In the genomic region with DNA sequence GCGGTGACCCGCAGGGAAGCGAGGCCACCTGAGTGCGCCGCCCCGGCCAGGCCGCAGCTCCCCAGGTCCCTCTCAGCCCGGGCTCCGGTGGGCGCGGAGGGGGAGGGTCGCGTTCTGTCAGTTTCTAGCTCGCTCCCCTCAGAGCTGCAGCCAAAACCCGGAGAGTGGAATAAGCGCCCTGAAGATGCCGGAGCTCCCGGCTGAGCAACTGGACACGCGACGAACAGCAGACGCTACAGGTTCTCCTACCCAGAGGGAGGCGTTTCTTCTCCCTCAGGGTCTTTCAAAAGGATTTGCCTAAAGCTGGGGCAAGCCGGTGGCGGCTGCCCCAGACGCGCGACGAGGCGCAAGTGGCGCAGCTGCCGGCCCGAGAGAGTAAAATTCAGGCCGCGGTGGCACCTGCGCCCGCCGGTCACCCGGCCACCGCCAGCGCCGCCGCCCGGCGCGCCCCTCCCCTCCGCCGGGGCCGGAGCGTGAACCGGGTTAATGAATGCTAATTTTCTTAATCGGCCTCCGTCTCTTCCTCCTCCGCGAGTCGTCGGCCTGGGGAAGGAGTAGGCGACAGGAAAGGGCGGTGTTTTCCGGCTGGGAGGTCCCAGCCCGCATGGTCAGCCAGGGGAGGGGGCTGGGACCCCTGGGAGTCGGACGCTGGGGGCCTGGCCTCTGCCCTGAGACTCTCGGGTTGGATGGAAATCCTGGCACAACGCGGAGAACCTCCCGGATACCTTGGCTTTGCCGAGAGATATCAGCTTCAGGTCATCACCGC, we compare ENCODE assay signal across 1 cellular context.
TF ChIP-seq lines count a peak whose summit lies in the region.

No MANE protein-coding gene starts in this region.

TF ChIP-seq in HEK293, 187 proteins besides CTCF, POLR2A, EP300 and RAD21 (continued from another document and continues in another):
- TF ChIP-seq, protein P1, sequence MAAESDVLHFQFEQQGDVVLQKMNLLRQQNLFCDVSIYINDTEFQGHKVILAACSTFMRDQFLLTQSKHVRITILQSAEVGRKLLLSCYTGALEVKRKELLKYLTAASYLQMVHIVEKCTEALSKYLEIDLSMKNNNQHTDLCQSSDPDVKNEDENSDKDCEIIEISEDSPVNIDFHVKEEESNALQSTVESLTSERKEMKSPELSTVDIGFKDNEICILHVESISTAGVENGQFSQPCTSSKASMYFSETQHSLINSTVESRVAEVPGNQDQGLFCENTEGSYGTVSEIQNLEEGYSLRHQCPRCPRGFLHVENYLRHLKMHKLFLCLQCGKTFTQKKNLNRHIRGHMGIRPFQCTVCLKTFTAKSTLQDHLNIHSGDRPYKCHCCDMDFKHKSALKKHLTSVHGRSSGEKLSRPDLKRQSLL (tag by site-specific recombination; IDR thresholded peaks at IDR 0.05), result peak; percentile 49; the same call in 1 of the 2 replicates
- TF ChIP-seq ZNF792 (tag by site-specific recombination; IDR thresholded peaks at IDR 0.05) (no peak), HOXC10 (CRISPR knock-in tag; IDR thresholded peaks at IDR 0.05) (0 out of 2 replicates have a peak, but pooled peaks have one; percentile 13), ZBTB8A (tag by site-specific recombination; IDR thresholded peaks at IDR 0.05) (peak; percentile 66), KLF8 (tag by site-specific recombination; IDR thresholded peaks at IDR 0.05) (peak; percentile 26), ZNF175 (tag by site-specific recombination; IDR thresholded peaks at IDR 0.05) (no peak), ZNF133 (tag by site-specific recombination; IDR thresholded peaks at IDR 0.05) (no peak), GLIS2 (tag by site-specific recombination; IDR thresholded peaks at IDR 0.05) (peak; percentile 93), ZNF341 (tag by site-specific recombination; IDR thresholded peaks at IDR 0.05; ENCODE audit: low read depth) (peak; percentile 3; the same call in 1 of the 2 replicates), ZNF501 (tag by site-specific recombination; IDR thresholded peaks at IDR 0.05) (0 out of 2 replicates have a peak, but pooled peaks have one; percentile 24), KLF16 (tag by site-specific recombination; IDR thresholded peaks at IDR 0.05) (peak; percentile 71), ZIC2 (tag by site-specific recombination; IDR thresholded peaks at IDR 0.05) (peak; percentile 51; the same call in 1 of the 2 replicates), SCRT2 (tag by site-specific recombination; IDR thresholded peaks at IDR 0.05) (peak; percentile 96), ZXDB (tag by site-specific recombination; IDR thresholded peaks at IDR 0.05) (0 out of 2 replicates have a peak, but pooled peaks have one; percentile 31), SP3 (tag by site-specific recombination; IDR thresholded peaks at IDR 0.05) (peak; percentile 59), ZFP37 (tag by site-specific recombination; IDR thresholded peaks at IDR 0.05) (peak; percentile 48; the same call in 1 of the 2 replicates)
- TF ChIP-seq, protein P2, sequence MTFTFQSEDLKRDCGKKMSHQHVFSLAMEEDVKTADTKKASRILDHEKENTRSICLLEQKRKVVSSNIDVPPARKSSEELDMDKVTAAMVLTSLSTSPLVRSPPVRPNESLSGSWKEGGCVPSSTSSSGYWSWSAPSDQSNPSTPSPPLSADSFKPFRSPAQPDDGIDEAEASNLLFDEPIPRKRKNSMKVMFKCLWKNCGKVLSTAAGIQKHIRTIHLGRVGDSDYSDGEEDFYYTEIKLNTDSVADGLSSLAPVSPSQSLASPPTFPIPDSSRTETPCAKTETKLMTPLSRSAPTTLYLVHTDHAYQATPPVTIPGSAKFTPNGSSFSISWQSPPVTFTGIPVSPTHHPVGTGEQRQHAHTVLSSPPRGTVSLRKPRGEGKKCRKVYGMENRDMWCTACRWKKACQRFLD (tag by site-specific recombination; IDR thresholded peaks at IDR 0.05), result no peak
- TF ChIP-seq, protein P3, sequence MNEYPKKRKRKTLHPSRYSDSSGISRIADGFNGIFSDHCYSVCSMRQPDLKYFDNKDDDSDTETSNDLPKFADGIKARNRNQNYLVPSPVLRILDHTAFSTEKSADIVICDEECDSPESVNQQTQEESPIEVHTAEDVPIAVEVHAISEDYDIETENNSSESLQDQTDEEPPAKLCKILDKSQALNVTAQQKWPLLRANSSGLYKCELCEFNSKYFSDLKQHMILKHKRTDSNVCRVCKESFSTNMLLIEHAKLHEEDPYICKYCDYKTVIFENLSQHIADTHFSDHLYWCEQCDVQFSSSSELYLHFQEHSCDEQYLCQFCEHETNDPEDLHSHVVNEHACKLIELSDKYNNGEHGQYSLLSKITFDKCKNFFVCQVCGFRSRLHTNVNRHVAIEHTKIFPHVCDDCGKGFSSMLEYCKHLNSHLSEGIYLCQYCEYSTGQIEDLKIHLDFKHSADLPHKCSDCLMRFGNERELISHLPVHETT (tag by site-specific recombination; IDR thresholded peaks at IDR 0.05), result 0 out of 2 replicates have a peak, but pooled peaks have one; percentile 21
- TF ChIP-seq, protein P4, sequence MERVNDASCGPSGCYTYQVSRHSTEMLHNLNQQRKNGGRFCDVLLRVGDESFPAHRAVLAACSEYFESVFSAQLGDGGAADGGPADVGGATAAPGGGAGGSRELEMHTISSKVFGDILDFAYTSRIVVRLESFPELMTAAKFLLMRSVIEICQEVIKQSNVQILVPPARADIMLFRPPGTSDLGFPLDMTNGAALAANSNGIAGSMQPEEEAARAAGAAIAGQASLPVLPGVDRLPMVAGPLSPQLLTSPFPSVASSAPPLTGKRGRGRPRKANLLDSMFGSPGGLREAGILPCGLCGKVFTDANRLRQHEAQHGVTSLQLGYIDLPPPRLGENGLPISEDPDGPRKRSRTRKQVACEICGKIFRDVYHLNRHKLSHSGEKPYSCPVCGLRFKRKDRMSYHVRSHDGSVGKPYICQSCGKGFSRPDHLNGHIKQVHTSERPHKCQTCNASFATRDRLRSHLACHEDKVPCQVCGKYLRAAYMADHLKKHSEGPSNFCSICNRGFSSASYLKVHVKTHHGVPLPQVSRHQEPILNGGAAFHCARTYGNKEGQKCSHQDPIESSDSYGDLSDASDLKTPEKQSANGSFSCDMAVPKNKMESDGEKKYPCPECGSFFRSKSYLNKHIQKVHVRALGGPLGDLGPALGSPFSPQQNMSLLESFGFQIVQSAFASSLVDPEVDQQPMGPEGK (tag by site-specific recombination; IDR thresholded peaks at IDR 0.05), result peak; percentile 84
- TF ChIP-seq, protein P5, sequence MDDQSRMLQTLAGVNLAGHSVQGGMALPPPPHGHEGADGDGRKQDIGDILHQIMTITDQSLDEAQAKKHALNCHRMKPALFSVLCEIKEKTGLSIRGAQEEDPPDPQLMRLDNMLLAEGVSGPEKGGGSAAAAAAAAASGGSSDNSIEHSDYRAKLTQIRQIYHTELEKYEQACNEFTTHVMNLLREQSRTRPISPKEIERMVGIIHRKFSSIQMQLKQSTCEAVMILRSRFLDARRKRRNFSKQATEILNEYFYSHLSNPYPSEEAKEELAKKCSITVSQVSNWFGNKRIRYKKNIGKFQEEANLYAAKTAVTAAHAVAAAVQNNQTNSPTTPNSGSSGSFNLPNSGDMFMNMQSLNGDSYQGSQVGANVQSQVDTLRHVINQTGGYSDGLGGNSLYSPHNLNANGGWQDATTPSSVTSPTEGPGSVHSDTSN (CRISPR knock-in tag; IDR thresholded peaks at IDR 0.05), result 0 out of 2 replicates have a peak, but pooled peaks have one; percentile 63
- TF ChIP-seq, protein P6, sequence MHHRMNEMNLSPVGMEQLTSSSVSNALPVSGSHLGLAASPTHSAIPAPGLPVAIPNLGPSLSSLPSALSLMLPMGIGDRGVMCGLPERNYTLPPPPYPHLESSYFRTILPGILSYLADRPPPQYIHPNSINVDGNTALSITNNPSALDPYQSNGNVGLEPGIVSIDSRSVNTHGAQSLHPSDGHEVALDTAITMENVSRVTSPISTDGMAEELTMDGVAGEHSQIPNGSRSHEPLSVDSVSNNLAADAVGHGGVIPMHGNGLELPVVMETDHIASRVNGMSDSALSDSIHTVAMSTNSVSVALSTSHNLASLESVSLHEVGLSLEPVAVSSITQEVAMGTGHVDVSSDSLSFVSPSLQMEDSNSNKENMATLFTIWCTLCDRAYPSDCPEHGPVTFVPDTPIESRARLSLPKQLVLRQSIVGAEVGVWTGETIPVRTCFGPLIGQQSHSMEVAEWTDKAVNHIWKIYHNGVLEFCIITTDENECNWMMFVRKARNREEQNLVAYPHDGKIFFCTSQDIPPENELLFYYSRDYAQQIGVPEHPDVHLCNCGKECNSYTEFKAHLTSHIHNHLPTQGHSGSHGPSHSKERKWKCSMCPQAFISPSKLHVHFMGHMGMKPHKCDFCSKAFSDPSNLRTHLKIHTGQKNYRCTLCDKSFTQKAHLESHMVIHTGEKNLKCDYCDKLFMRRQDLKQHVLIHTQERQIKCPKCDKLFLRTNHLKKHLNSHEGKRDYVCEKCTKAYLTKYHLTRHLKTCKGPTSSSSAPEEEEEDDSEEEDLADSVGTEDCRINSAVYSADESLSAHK (tag by site-specific recombination; IDR thresholded peaks at IDR 0.05), result peak; percentile 89
- TF ChIP-seq, protein P7, sequence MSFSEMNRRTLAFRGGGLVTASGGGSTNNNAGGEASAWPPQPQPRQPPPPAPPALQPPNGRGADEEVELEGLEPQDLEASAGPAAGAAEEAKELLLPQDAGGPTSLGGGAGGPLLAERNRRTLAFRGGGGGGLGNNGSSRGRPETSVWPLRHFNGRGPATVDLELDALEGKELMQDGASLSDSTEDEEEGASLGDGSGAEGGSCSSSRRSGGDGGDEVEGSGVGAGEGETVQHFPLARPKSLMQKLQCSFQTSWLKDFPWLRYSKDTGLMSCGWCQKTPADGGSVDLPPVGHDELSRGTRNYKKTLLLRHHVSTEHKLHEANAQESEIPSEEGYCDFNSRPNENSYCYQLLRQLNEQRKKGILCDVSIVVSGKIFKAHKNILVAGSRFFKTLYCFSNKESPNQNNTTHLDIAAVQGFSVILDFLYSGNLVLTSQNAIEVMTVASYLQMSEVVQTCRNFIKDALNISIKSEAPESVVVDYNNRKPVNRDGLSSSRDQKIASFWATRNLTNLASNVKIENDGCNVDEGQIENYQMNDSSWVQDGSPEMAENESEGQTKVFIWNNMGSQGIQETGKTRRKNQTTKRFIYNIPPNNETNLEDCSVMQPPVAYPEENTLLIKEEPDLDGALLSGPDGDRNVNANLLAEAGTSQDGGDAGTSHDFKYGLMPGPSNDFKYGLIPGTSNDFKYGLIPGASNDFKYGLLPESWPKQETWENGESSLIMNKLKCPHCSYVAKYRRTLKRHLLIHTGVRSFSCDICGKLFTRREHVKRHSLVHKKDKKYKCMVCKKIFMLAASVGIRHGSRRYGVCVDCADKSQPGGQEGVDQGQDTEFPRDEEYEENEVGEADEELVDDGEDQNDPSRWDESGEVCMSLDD (tag by site-specific recombination; IDR thresholded peaks at IDR 0.05), result peak; percentile 21; the same call in 1 of the 2 replicates
- TF ChIP-seq, protein P8, sequence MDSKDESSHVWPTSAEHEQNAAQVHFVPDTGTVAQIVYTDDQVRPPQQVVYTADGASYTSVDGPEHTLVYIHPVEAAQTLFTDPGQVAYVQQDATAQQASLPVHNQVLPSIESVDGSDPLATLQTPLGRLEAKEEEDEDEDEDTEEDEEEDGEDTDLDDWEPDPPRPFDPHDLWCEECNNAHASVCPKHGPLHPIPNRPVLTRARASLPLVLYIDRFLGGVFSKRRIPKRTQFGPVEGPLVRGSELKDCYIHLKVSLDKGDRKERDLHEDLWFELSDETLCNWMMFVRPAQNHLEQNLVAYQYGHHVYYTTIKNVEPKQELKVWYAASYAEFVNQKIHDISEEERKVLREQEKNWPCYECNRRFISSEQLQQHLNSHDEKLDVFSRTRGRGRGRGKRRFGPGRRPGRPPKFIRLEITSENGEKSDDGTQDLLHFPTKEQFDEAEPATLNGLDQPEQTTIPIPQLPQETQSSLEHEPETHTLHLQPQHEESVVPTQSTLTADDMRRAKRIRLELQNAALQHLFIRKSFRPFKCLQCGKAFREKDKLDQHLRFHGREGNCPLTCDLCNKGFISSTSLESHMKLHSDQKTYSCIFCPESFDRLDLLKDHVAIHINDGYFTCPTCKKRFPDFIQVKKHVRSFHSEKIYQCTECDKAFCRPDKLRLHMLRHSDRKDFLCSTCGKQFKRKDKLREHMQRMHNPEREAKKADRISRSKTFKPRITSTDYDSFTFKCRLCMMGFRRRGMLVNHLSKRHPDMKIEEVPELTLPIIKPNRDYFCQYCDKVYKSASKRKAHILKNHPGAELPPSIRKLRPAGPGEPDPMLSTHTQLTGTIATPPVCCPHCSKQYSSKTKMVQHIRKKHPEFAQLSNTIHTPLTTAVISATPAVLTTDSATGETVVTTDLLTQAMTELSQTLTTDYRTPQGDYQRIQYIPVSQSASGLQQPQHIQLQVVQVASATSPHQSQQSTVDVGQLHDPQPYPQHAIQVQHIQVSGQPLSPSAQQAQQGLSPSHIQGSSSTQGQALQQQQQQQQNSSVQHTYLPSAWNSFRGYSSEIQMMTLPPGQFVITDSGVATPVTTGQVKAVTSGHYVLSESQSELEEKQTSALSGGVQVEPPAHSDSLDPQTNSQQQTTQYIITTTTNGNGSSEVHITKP (tag by site-specific recombination; IDR thresholded peaks at IDR 0.05), result peak; percentile 12
- TF ChIP-seq, protein P9, sequence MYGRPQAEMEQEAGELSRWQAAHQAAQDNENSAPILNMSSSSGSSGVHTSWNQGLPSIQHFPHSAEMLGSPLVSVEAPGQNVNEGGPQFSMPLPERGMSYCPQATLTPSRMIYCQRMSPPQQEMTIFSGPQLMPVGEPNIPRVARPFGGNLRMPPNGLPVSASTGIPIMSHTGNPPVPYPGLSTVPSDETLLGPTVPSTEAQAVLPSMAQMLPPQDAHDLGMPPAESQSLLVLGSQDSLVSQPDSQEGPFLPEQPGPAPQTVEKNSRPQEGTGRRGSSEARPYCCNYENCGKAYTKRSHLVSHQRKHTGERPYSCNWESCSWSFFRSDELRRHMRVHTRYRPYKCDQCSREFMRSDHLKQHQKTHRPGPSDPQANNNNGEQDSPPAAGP (tag by site-specific recombination; IDR thresholded peaks at IDR 0.05), result 0 out of 2 replicates have a peak, but pooled peaks have one; percentile 6
- TF ChIP-seq, protein P10, sequence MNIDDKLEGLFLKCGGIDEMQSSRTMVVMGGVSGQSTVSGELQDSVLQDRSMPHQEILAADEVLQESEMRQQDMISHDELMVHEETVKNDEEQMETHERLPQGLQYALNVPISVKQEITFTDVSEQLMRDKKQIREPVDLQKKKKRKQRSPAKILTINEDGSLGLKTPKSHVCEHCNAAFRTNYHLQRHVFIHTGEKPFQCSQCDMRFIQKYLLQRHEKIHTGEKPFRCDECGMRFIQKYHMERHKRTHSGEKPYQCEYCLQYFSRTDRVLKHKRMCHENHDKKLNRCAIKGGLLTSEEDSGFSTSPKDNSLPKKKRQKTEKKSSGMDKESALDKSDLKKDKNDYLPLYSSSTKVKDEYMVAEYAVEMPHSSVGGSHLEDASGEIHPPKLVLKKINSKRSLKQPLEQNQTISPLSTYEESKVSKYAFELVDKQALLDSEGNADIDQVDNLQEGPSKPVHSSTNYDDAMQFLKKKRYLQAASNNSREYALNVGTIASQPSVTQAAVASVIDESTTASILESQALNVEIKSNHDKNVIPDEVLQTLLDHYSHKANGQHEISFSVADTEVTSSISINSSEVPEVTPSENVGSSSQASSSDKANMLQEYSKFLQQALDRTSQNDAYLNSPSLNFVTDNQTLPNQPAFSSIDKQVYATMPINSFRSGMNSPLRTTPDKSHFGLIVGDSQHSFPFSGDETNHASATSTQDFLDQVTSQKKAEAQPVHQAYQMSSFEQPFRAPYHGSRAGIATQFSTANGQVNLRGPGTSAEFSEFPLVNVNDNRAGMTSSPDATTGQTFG (tag by site-specific recombination; IDR thresholded peaks at IDR 0.05; ENCODE audit: borderline replicate concordance), result no peak
- TF ChIP-seq, protein P11, sequence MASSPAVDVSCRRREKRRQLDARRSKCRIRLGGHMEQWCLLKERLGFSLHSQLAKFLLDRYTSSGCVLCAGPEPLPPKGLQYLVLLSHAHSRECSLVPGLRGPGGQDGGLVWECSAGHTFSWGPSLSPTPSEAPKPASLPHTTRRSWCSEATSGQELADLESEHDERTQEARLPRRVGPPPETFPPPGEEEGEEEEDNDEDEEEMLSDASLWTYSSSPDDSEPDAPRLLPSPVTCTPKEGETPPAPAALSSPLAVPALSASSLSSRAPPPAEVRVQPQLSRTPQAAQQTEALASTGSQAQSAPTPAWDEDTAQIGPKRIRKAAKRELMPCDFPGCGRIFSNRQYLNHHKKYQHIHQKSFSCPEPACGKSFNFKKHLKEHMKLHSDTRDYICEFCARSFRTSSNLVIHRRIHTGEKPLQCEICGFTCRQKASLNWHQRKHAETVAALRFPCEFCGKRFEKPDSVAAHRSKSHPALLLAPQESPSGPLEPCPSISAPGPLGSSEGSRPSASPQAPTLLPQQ (tag by site-specific recombination; IDR thresholded peaks at IDR 0.05), result no peak
